Comparison of ENCODE assay signal across 23 cellular contexts in genomic region chr4:74667438-74667837, GRCh38.
"Had no signal": no experiment of that assay in that cellular context is flagged by ENCODE, and none has a peak within 500 bp of the region (broad histone marks: within the 10 kb centered on the region; RNA-seq: fewer than 3 reads in every experiment).

No MANE protein-coding gene starts in this region.

- ATAC-seq: activated T-helper 17 cell treated with anti-CD3 and anti-CD28 coated beads, Interleukin-2, amount 50 U/mL, for 72 hours; T-cell had no signal

- H3K27ac ChIP-seq: SK-N-MC had no signal

- H3K27me3 ChIP-seq: MG63 had no signal

- H3K4me3 ChIP-seq: MG63, SK-N-MC had no signal

- DNase-seq: activated B cell treated with CpG ODN at 0.5 μM for 24 hours; activated CD4-positive, alpha-beta T cell treated with anti-CD3 and anti-CD28 coated beads for 1 hour; activated CD4-positive, alpha-beta T cell treated with anti-CD3 and anti-CD28 coated beads, Interleukin-2, amount 10 ng/mL, durations not matched to agents 24 days and 14 days; activated CD4-positive, alpha-beta T cell treated with anti-CD3 and anti-CD28 coated beads, Interleukin-2, amount 50 U/mL, for 48 hours; activated gamma-delta T cell; activated naive CD4-positive, alpha-beta T cell treated with anti-CD3 and anti-CD28 coated beads for 36 hours; activated T-cell treated with anti-CD3 and anti-CD28 coated beads for 4 hours; activated T-cell treated with anti-CD3 and anti-CD28 coated beads, Interleukin-2, amount 50 U/mL, for 48 hours; amygdala; MG63; MV-4-11; NCI-H1092 treated with DMSO at 0.1 percent for 48 hours; NCI-H1417 treated with DMSO at 0.1 percent for 48 hours; NCI-H1694; NCI-H2029; NCI-H510A treated with DMSO at 0.1 percent for 48 hours; NCI-H69; NK-92 treated with Interleukin-12 subunit alpha and Interleukin-12 subunit beta, amount 100 ng/mL, for 24 hours; T-cell; T-helper 2 cell; T1000 had no signal

- H3K9me3 ChIP-seq: MG63 had no signal

- H3K36me3 ChIP-seq: MG63 had no signal
